In genomic region chr4:108717386-108717785, GRCh38 we compare ENCODE assay signal across 33 cellular contexts. TPM values are rescaled to one million over a fixed set of nuclear protein-coding genes. Genes with fewer than 3 reads are reported as not detected.
"Had no signal": no experiment of that assay in that cellular context is flagged by ENCODE, and none has a peak within 500 bp of the region (broad histone marks: within the 10 kb centered on the region; RNA-seq: fewer than 3 reads in every experiment).

No MANE protein-coding gene starts in this region.

- H2AFZ ChIP-seq: hepatocyte had no signal

- H3K27me3 Mint-ChIP-seq: activated naive CD8-positive, alpha-beta T cell; activated T-helper 17 cell treated with anti-CD3 and anti-CD28 coated beads, Interleukin-2, amount 50 U/mL, for 72 hours had no signal

- H3K9me3 ChIP-seq: gastrocnemius medialis, heart right ventricle had no signal

- H3K27ac ChIP-seq: brain microvascular endothelial cell, gastrocnemius medialis, heart right ventricle, hepatocyte had no signal

- H3K27me3 ChIP-seq: brain microvascular endothelial cell, gastrocnemius medialis, heart right ventricle, hepatocyte had no signal

- H3K9me3 Mint-ChIP-seq: activated CD4-positive, alpha-beta memory T cell treated with anti-CD3 and anti-CD28 coated beads, Interleukin-2, amount 10 ng/mL, durations not matched to agents 7 days and 5 days; activated T-cell treated with anti-CD3 and anti-CD28 coated beads, Interleukin-2, amount 50 U/mL, for 4 hours; activated T-helper 17 cell treated with anti-CD3 and anti-CD28 coated beads, Interleukin-2, amount 50 U/mL, for 72 hours; effector memory CD8-positive, alpha-beta T cell had no signal

- H3K79me2 ChIP-seq: hepatocyte had no signal

- H3K36me3 ChIP-seq: brain microvascular endothelial cell, gastrocnemius medialis, heart right ventricle had no signal

- ATAC-seq: activated CD4-positive, alpha-beta T cell treated with anti-CD3 and anti-CD28 coated beads for 36 hours; activated T-cell treated with anti-CD3 and anti-CD28 coated beads, Interleukin-2, amount 50 U/mL, for 4 hours; activated T-helper 17 cell treated with anti-CD3 and anti-CD28 coated beads, Interleukin-2, amount 50 U/mL, for 72 hours; effector memory CD8-positive, alpha-beta T cell; esophagus mucosa; gastrocnemius medialis; heart right ventricle had no signal

- H3K4me1 Mint-ChIP-seq: activated CD4-positive, alpha-beta memory T cell treated with anti-CD3 and anti-CD28 coated beads, Interleukin-2, amount 10 ng/mL, durations not matched to agents 7 days and 5 days; activated CD4-positive, alpha-beta T cell treated with anti-CD3 and anti-CD28 coated beads for 36 hours; activated CD4-positive, alpha-beta T cell treated with anti-CD3 and anti-CD28 coated beads, Interleukin-2, amount 10 ng/mL, durations not matched to agents 24 days and 14 days; activated T-helper 17 cell treated with anti-CD3 and anti-CD28 coated beads, Interleukin-2, amount 50 U/mL, for 72 hours had no signal

- H3K4me2 ChIP-seq: hepatocyte had no signal

- H3K4me3 ChIP-seq: gastrocnemius medialis, heart right ventricle, hepatocyte had no signal

- H3K4me3 Mint-ChIP-seq: activated CD4-positive, alpha-beta memory T cell treated with anti-CD3 and anti-CD28 coated beads, Interleukin-2, amount 10 ng/mL, durations not matched to agents 7 days and 5 days; activated CD4-positive, alpha-beta T cell treated with anti-CD3 and anti-CD28 coated beads for 36 hours; activated CD4-positive, alpha-beta T cell treated with anti-CD3 and anti-CD28 coated beads, Interleukin-2, amount 10 ng/mL, durations not matched to agents 24 days and 14 days; activated naive CD8-positive, alpha-beta T cell; activated T-cell treated with anti-CD3 and anti-CD28 coated beads, Interleukin-2, amount 50 U/mL, for 4 hours; activated T-helper 17 cell treated with anti-CD3 and anti-CD28 coated beads, Interleukin-2, amount 50 U/mL, for 72 hours; effector memory CD8-positive, alpha-beta T cell had no signal

- H3K4me1 ChIP-seq: gastrocnemius medialis, heart right ventricle had no signal

- H3K27ac Mint-ChIP-seq: activated CD4-positive, alpha-beta memory T cell treated with anti-CD3 and anti-CD28 coated beads, Interleukin-2, amount 10 ng/mL, durations not matched to agents 7 days and 5 days; activated CD4-positive, alpha-beta T cell treated with anti-CD3 and anti-CD28 coated beads for 36 hours; activated CD4-positive, alpha-beta T cell treated with anti-CD3 and anti-CD28 coated beads, Interleukin-2, amount 10 ng/mL, durations not matched to agents 24 days and 14 days; activated naive CD8-positive, alpha-beta T cell; activated T-helper 17 cell treated with anti-CD3 and anti-CD28 coated beads, Interleukin-2, amount 50 U/mL, for 72 hours; effector memory CD8-positive, alpha-beta T cell had no signal

- DNase-seq: activated CD4-positive, alpha-beta memory T cell treated with anti-CD3 and anti-CD28 coated beads, Interleukin-2, amount 10 ng/mL, durations not matched to agents 7 days and 5 days; activated CD4-positive, alpha-beta T cell treated with anti-CD3 and anti-CD28 coated beads for 36 hours; activated CD4-positive, alpha-beta T cell treated with anti-CD3 and anti-CD28 coated beads, Interleukin-2, amount 10 ng/mL, durations not matched to agents 24 days and 14 days; activated CD4-positive, alpha-beta T cell treated with anti-CD3 and anti-CD28 coated beads, Interleukin-2, amount 50 U/mL, for 4 hours; activated CD4-positive, CD25-positive, alpha-beta regulatory T cell; activated CD4-positive, CD25-positive, alpha-beta regulatory T cell treated with anti-CD3 and anti-CD28 coated beads, Interleukin-2, amount 50 U/mL, for 72 hours; activated CD8-positive, alpha-beta memory T cell treated with anti-CD3 and anti-CD28 coated beads for 24 hours; activated effector memory CD4-positive, alpha-beta T cell treated with Interleukin-2 at 50 U/mL for 16 hours; activated gamma-delta T cell treated with Interleukin-2 at 50 U/mL for 16 hours; activated naive CD4-positive, alpha-beta T cell treated with anti-CD3 and anti-CD28 coated beads, Interleukin-2, amount 50 U/mL, for 16 hours; activated naive CD4-positive, alpha-beta T cell treated with Interleukin-2 at 50 U/mL for 16 hours; activated T-cell treated with anti-CD3 and anti-CD28 coated beads, Interleukin-2, amount 50 U/mL, for 4 hours; amniotic stem cell; anterior cingulate cortex; brain microvascular endothelial cell; caudate nucleus; cortex of kidney; dermis blood vessel endothelial cell; effector CD4-positive, alpha-beta T cell; effector memory CD8-positive, alpha-beta T cell; foreskin fibroblast; gastrocnemius medialis; heart right ventricle; T-helper 2 cell had no signal

- H3K36me3 Mint-ChIP-seq: activated naive CD8-positive, alpha-beta T cell had no signal

RNA-seq across cellular contexts. Expression of gene ETNPPL, which starts 45.5 kb away (rescaled TPM):
- total RNA-seq: activated CD4-positive, alpha-beta memory T cell treated with anti-CD3 and anti-CD28 coated beads, Interleukin-2, amount 10 ng/mL, durations not matched to agents 7 days and 5 days; activated CD4-positive, alpha-beta T cell treated with anti-CD3 and anti-CD28 coated beads for 36 hours; activated CD4-positive, alpha-beta T cell treated with anti-CD3 and anti-CD28 coated beads, Interleukin-2, amount 10 ng/mL, durations not matched to agents 24 days and 14 days; activated T-cell treated with anti-CD3 and anti-CD28 coated beads, Interleukin-2, amount 50 U/mL, for 4 hours; activated T-helper 17 cell treated with anti-CD3 and anti-CD28 coated beads, Interleukin-2, amount 50 U/mL, for 72 hours; astrocyte; chondrocyte; dermis blood vessel endothelial cell; endothelial cell of umbilical vein; epithelial cell of proximal tubule; esophagus mucosa; T-helper 1 cell treated with Interleukin-12 subunit alpha and Interleukin-12 subunit beta and Interleukin-4 antibody, amounts not matched to agents 30 ng/mL and 1 ng/mL, for 36 hours had no signal
- polyA plus RNA-seq: endothelial cell of umbilical vein had no signal
